20 cellular contexts compared by ENCODE assay signal in genomic region chr6:4947716-4948115, GRCh38.
"Had no signal": no experiment of that assay in that cellular context is flagged by ENCODE, and none has a peak within 500 bp of the region (broad histone marks: within the 10 kb centered on the region; RNA-seq: fewer than 3 reads in every experiment).

No MANE protein-coding gene starts in this region.

- ATAC-seq: gastrocnemius medialis; left lobe of liver; naive thymus-derived CD8-positive, alpha-beta T cell; right lobe of liver; stimulated activated naive CD8-positive, alpha-beta T cell treated with anti-CD3 and anti-CD28 coated beads, Interleukin-15, amount 100 ng/mL, for 72 hours had no signal

- H3K4me3 ChIP-seq: dorsolateral prefrontal cortex, gastrocnemius medialis, lung, right lobe of liver, suprapubic skin, transverse colon had no signal

- H3K9me3 ChIP-seq: gastrocnemius medialis, right lobe of liver, suprapubic skin, transverse colon had no signal

- DNase-seq: dorsolateral prefrontal cortex; effector CD4-positive, alpha-beta T cell; gastrocnemius medialis; midbrain; naive thymus-derived CD8-positive, alpha-beta T cell; small intestine; stimulated activated CD4-positive, alpha-beta T cell treated with anti-CD3 and anti-CD28 coated beads, Interleukin-12 subunit alpha, Interleukin-12 subunit beta, amount 100 ng/mL, for 4 hours; stimulated activated CD4-positive, alpha-beta T cell treated with anti-CD3 and anti-CD28 coated beads, Interleukin-1b, Interleukin-23, amount 100 ng/mL, for 48 hours; stimulated activated CD4-positive, alpha-beta T cell treated with anti-CD3 and anti-CD28 coated beads, Interleukin-4, amount 100 ng/mL, for 1 hour; stimulated activated CD8-positive, alpha-beta memory T cell treated with anti-CD3 and anti-CD28 coated beads, Interleukin-4, amount 100 ng/mL, for 48 hours; stimulated activated naive CD4-positive, alpha-beta T cell; stimulated activated naive CD8-positive, alpha-beta T cell treated with anti-CD3 and anti-CD28 coated beads, Interleukin-15, amount 100 ng/mL, for 72 hours; transverse colon had no signal

- H3K27ac ChIP-seq: dorsolateral prefrontal cortex, gastrocnemius medialis, parathyroid adenoma, right lobe of liver, suprapubic skin, transverse colon had no signal

- H3K9me3 Mint-ChIP-seq: memory B cell; naive thymus-derived CD8-positive, alpha-beta T cell; stimulated activated naive CD8-positive, alpha-beta T cell treated with anti-CD3 and anti-CD28 coated beads, Interleukin-15, amount 100 ng/mL, for 72 hours had no signal

- H3K4me3 Mint-ChIP-seq: memory B cell; naive thymus-derived CD8-positive, alpha-beta T cell; stimulated activated naive CD8-positive, alpha-beta T cell treated with anti-CD3 and anti-CD28 coated beads, Interleukin-15, amount 100 ng/mL, for 72 hours had no signal

- H3K27me3 Mint-ChIP-seq: memory B cell; naive thymus-derived CD8-positive, alpha-beta T cell; progenitor cell of endocrine pancreas; stimulated activated naive CD8-positive, alpha-beta T cell treated with anti-CD3 and anti-CD28 coated beads, Interleukin-15, amount 100 ng/mL, for 72 hours had no signal

- H3K4me1 Mint-ChIP-seq: memory B cell had no signal

- H3K27ac Mint-ChIP-seq: memory B cell, progenitor cell of endocrine pancreas had no signal
